ENCODE assay signal across 21 cellular contexts in the genomic region with DNA sequence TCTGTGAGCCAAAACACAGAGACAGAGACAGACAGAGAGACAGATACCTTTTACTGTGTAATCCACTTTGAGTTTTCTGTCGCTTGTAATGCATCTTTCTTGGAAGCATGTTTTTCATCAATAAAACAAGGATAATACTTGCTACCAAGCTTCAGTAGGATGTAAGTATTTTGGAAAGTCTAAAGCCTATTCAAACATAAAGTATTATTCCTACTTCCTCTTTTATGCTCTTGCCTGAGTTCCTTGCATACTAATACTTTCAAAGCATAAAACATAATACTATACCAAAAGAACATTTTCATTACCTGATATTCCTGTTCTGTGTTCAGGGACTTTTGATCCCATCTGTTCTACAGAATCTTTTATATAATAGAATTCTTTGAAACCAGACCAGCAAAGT.
"Had no signal": no experiment of that assay in that cellular context is flagged by ENCODE, and none has a peak within 500 bp of the region (broad histone marks: within the 10 kb centered on the region; RNA-seq: fewer than 3 reads in every experiment).

No MANE protein-coding gene starts in this region.

- ATAC-seq: heart left ventricle; left ventricle myocardium superior; natural killer cell; right cardiac atrium; stimulated activated naive CD8-positive, alpha-beta T cell treated with anti-CD3 and anti-CD28 coated beads, Interleukin-15, Interleukin-2, amounts not matched to agents 100 U/mL and 50 U/mL, for 24 hours had no signal

- DNase-seq: activated CD4-positive, alpha-beta memory T cell treated with anti-CD3 and anti-CD28 coated beads for 36 hours; activated CD4-positive, alpha-beta T cell treated with anti-CD3 and anti-CD28 coated beads for 48 hours; activated CD4-positive, CD25-positive, alpha-beta regulatory T cell; activated naive CD4-positive, alpha-beta T cell treated with anti-CD3 and anti-CD28 coated beads for 36 hours; activated naive CD8-positive, alpha-beta T cell treated with anti-CD3 and anti-CD28 coated beads, Interleukin-2, amount 10 ng/mL, durations not matched to agents 7 days and 5 days; activated T-cell treated with anti-CD3 and anti-CD28 coated beads, Interleukin-2, amount 50 U/mL, for 48 hours; amniotic stem cell; cerebellar nuclear complex; heart left ventricle; left ventricle myocardium superior; mammary epithelial cell; natural killer cell; ovary; right cardiac atrium; stimulated activated CD4-positive, alpha-beta T cell treated with anti-CD3 and anti-CD28 coated beads, Interleukin-4, amount 100 ng/mL, for 24 hours; stimulated activated naive CD8-positive, alpha-beta T cell treated with anti-CD3 and anti-CD28 coated beads, Interleukin-15, Interleukin-2, amounts not matched to agents 100 U/mL and 50 U/mL, for 24 hours; T-helper 9 cell; tibial artery had no signal

- H3K27ac ChIP-seq: coronary artery, epithelial cell of prostate, heart left ventricle, neutrophil, ovary, tibial artery had no signal
